Comparison of ENCODE assay signal across 8 cellular contexts in the genomic region with DNA sequence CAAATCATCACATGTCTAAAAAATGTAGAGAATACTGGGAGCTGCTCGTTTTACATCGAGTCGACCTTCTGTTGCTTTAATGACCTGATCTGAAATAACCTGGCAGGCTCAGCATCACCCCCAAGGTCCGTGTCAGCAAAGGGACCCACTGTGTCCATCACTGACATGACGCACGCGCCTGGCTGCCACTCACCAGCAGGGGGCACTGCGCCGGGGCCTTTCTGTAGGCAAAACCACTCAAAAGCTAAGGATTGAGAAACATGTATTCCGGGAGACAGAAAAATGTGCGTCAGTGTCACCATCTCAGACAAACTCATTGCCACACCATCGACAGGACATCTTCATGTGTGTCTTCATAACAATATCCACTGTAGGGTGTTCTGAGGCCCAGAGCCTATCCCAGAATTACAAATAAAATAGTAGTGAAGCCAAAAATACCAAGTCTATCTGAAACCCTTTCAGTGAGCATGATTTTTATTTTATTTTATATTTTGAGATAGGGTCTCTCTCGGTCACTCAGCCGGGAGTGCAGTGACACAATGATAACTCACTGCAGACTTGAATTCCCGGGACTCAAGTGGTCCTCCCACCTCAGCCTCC.
DNase-seq lines count a peak whose midpoint lies in the region; TF ChIP-seq lines count a peak whose summit lies in the region.

No MANE protein-coding gene starts in this region.

- H2AFZ ChIP-seq in OCI-LY3 (ENCODE audit: low read depth, low read length) (peak overlapping the region; percentile 28; the same call in 1 of the 2 replicates), fibroblast of lung (ENCODE audit: low read length) (no peak overlapping the region)

- DNase-seq in SHP77 (lab: John Stamatoyannopoulos, UW) (peak; percentile 20 to 49), SHP77 treated with DMSO at 0.1 percent for 48 hours (lab: John Stamatoyannopoulos, UW) (no peak), fibroblast of lung (ENCODE audit: low read depth in 2 of 2) (peak; percentile 5 to 37), suprapubic skin (ENCODE audit: low spot score in 2 of 2) (peak; percentile 66 to 84), DMS114 treated with DMSO at 0.1 percent for 48 hours (lab: John Stamatoyannopoulos, UW; ENCODE audit: unreplicated experiment) (no peak)
- DNase-seq in activated T-cell treated with anti-CD3 and anti-CD28 coated beads, Interleukin-2, amount 50 U/mL, for 24 hours = peak; percentile 80

- TF ChIP-seq CTCF in OCI-LY3 (IDR thresholded peaks at IDR 0.05; ENCODE audit: low read depth, low read length) (peak; percentile 99), fibroblast of lung (conservative IDR thresholded peaks at IDR 0.05 in 1 of 2, IDR thresholded peaks at IDR 0.05 in 1 of 2; ENCODE audit: low read depth in 1 of 2, low read length in 2 of 2) (peak; percentile 80 to 86), neutrophil (IDR thresholded peaks at IDR 0.05) (peak; percentile 60), suprapubic skin (IDR thresholded peaks at IDR 0.05) (peak; percentile 37 to 74)

- H3K27ac Mint-ChIP-seq in activated T-cell treated with anti-CD3 and anti-CD28 coated beads, Interleukin-2, amount 50 U/mL, for 24 hours = no peak overlapping the region

- no peak for TF ChIP-seq POLR2A in suprapubic skin (IDR thresholded peaks at IDR 0.05)

- no peaks in the 10 kb centered on the region for H4K20me1 ChIP-seq in OCI-LY3 (ENCODE audit: insufficient read depth, low read length)
- H4K20me1 ChIP-seq in fibroblast of lung (ENCODE audit: control insufficient read depth, extremely low read depth, insufficient read depth, low read length) = no peaks in the 10 kb centered on the region

- H3K9me3 ChIP-seq in OCI-LY3 (ENCODE audit: insufficient read depth, low read length) (no peaks in the 10 kb centered on the region), fibroblast of lung (ENCODE audit: control insufficient read depth, insufficient read depth, low read depth, low read length) (no peaks in the 10 kb centered on the region), neutrophil (no peaks in the 10 kb centered on the region), suprapubic skin (no peaks in the 10 kb centered on the region)

- H3K4me2 ChIP-seq in OCI-LY3 (ENCODE audit: low read length) = no peak overlapping the region
- H3K4me2 ChIP-seq in fibroblast of lung (ENCODE audit: extremely low read depth, insufficient read depth, low read length) = no peak overlapping the region

- peaks cover 3% of the 10 kb centered on the region for H3K4me1 Mint-ChIP-seq in activated T-cell treated with anti-CD3 and anti-CD28 coated beads, Interleukin-2, amount 50 U/mL, for 24 hours (ENCODE audit: low read depth)

- H3K4me3 ChIP-seq in OCI-LY3 (ENCODE audit: low read length) (no peak overlapping the region), fibroblast of lung (replicated peaks in 1 of 4; ENCODE audit: control extremely low read depth in 1 of 4, insufficient read depth in 1 of 4, low read depth in 3 of 4, low read length in 4 of 4) (no peak overlapping the region), neutrophil (ENCODE audit: low read depth in 1 of 2, low read length in 1 of 2) (no peak overlapping the region), suprapubic skin (no peak overlapping the region)

- H3K36me3 Mint-ChIP-seq in activated T-cell treated with anti-CD3 and anti-CD28 coated beads, Interleukin-2, amount 50 U/mL, for 24 hours (ENCODE audit: low read depth) = no peaks in the 10 kb centered on the region

- no peaks in the 10 kb centered on the region for H3K9me3 Mint-ChIP-seq in activated T-cell treated with anti-CD3 and anti-CD28 coated beads, Interleukin-2, amount 50 U/mL, for 24 hours

- H3K9ac ChIP-seq in OCI-LY3 (ENCODE audit: low read length) (no peak overlapping the region), fibroblast of lung (ENCODE audit: insufficient read depth, low read length) (no peak overlapping the region)

- no peaks in the 10 kb centered on the region for H3K36me3 ChIP-seq in OCI-LY3 (replicated peaks; ENCODE audit: low read depth, low read length)
- H3K36me3 ChIP-seq in fibroblast of lung (ENCODE audit: control insufficient read depth, insufficient read depth, low read length) = no peaks in the 10 kb centered on the region
- no peaks in the 10 kb centered on the region for H3K36me3 ChIP-seq in neutrophil
- H3K36me3 ChIP-seq in suprapubic skin = no peaks in the 10 kb centered on the region

- TF ChIP-seq EP300 in suprapubic skin (IDR thresholded peaks at IDR 0.05) = no peak

- no peaks in the 10 kb centered on the region for H3K79me2 ChIP-seq in OCI-LY3 (ENCODE audit: low read length)
- no peaks in the 10 kb centered on the region for H3K79me2 ChIP-seq in fibroblast of lung (ENCODE audit: control insufficient read depth, insufficient read depth, low read length)

- H3K27me3 Mint-ChIP-seq in activated T-cell treated with anti-CD3 and anti-CD28 coated beads, Interleukin-2, amount 50 U/mL, for 24 hours = peaks cover 31% of the 10 kb centered on the region

- H3K4me3 Mint-ChIP-seq in activated T-cell treated with anti-CD3 and anti-CD28 coated beads, Interleukin-2, amount 50 U/mL, for 24 hours = no peak overlapping the region

- WGBS in suprapubic skin = 29% methylated on average over 15 of the region's 15 CpGs

- no peaks in the 10 kb centered on the region for H3K4me1 ChIP-seq in OCI-LY3 (ENCODE audit: low read length)
- H3K4me1 ChIP-seq in fibroblast of lung (ENCODE audit: control insufficient read depth, extremely low read depth, insufficient read depth, low read length) = no peaks in the 10 kb centered on the region
- H3K4me1 ChIP-seq in neutrophil (ENCODE audit: control insufficient read depth in 1 of 2, insufficient read depth in 1 of 2, low read depth in 1 of 2, low read length in 1 of 2) = peaks cover 2 to 3% of the 10 kb centered on the region in 2 experiments
- H3K4me1 ChIP-seq in suprapubic skin = peaks cover 2% of the 10 kb centered on the region

- H3K27me3 ChIP-seq in OCI-LY3 (ENCODE audit: low read depth, low read length) (peaks cover 11% of the 10 kb centered on the region; the same call in 1 of the 2 replicates), fibroblast of lung (ENCODE audit: control insufficient read depth, insufficient read depth, low read length) (no peaks in the 10 kb centered on the region), neutrophil (no peaks in the 10 kb centered on the region), suprapubic skin (peaks cover under 1% of the 10 kb centered on the region)

- H3K27ac ChIP-seq in OCI-LY3 (ENCODE audit: low read length) = no peak overlapping the region
- no peak overlapping the region for H3K27ac ChIP-seq in fibroblast of lung (ENCODE audit: insufficient read depth, low read length)
- H3K27ac ChIP-seq in neutrophil = no peak overlapping the region
- H3K27ac ChIP-seq in suprapubic skin = no peak overlapping the region

Comparison
In these comparisons a context has a peak if more than half of its experiments do, and no peak if none do; other contexts are left out.
1. DNase-seq: peak in SHP77 (2 of 2), activated T-cell treated with anti-CD3 and anti-CD28 coated beads, Interleukin-2, amount 50 U/mL, for 24 hours (single experiment), fibroblast of lung (2 of 2) and suprapubic skin (2 of 2); none in SHP77 treated with DMSO at 0.1 percent for 48 hours (single experiment) and DMS114 treated with DMSO at 0.1 percent for 48 hours (single experiment).
2. Peak in every context shown above with its lines, with median percentiles within 50 percentile points of each other: CTCF ChIP-seq.